ENCODE assay signal across 8 cellular contexts in genomic region chr2:95165371-95166064, GRCh38. TPM values are rescaled to one million over a fixed set of nuclear protein-coding genes. Genes with fewer than 3 reads are reported as not detected.
DNase-seq lines count a peak whose midpoint lies in the region; ATAC-seq and TF ChIP-seq lines count a peak whose summit lies in the region.

Gene ZNF2, plus strand, starts transcription at chr2:95165809. Its CDS starts 10,418 bp downstream, at chr2:95176227.

- H3K9me3 ChIP-seq in endocrine pancreas (ENCODE audit: control insufficient read depth, low read length): no peaks in the 10 kb centered on the region
- no peaks in the 10 kb centered on the region for H3K9me3 ChIP-seq in mesenchymal stem cell (ENCODE audit: control insufficient read depth, low read length)

- intact Hi-C loops in Calu3 (cut with micrococcal nuclease; ENCODE audit: unreplicated experiment): no loop called here

- DNase-seq in Calu3 (peak; percentile 95), HUDEP-2 (lab: John Stamatoyannopoulos, UW; ENCODE audit: unreplicated experiment in 76 of 76) (peak; percentile 45 to 95 (median 90)), NOMO-1 treated with dmso at 0.1 percent for 144 hours (lab: John Stamatoyannopoulos, UW; ENCODE audit: unreplicated experiment) (peak; percentile 96), mesenchymal stem cell (peak; percentile 98)
- peak; percentile 96 for DNase-seq in activated CD8-positive, alpha-beta memory T cell treated with anti-CD3 and anti-CD28 coated beads, Interleukin-2, amount 50 U/mL, for 1 hour (ENCODE audit: extremely low read depth)
- peak; percentile 94 for DNase-seq in stimulated activated CD8-positive, alpha-beta memory T cell treated with anti-CD3 and anti-CD28 coated beads, Interleukin-12 subunit alpha, Interleukin-12 subunit beta, amount 100 ng/mL, for 24 hours (ENCODE audit: extremely low read depth)

- peaks cover 17% of the 10 kb centered on the region for H3K36me3 Mint-ChIP-seq in Calu3 (ENCODE audit: insufficient read depth, unreplicated experiment)

- H2BK15ac ChIP-seq in mesenchymal stem cell (ENCODE audit: low read depth, poor library complexity, severe bottlenecking): no peak within 1 kb of the TSS

- H3K27me3 Mint-ChIP-seq in Calu3 (ENCODE audit: unreplicated experiment): no peaks in the 10 kb centered on the region

- H2AK5ac ChIP-seq in mesenchymal stem cell (ENCODE audit: low read length, severe bottlenecking): peak within 1 kb of the TSS; percentile 15

- H3K79me1 ChIP-seq in mesenchymal stem cell (replicated peaks; ENCODE audit: low read length, poor library complexity, severe bottlenecking): peaks cover 29% of the 10 kb centered on the region

- peak within 1 kb of the TSS; percentile 95 for H3K27ac Mint-ChIP-seq in Calu3 (ENCODE audit: unreplicated experiment)

- no peaks in the 10 kb centered on the region for H3K36me3 ChIP-seq in endocrine pancreas (ENCODE audit: control insufficient read depth, insufficient read depth, low read length)
- H3K36me3 ChIP-seq in mesenchymal stem cell (ENCODE audit: control insufficient read depth in 1 of 2, insufficient read depth in 2 of 2, low read depth in 1 of 2, low read length in 2 of 2): peaks cover 0 to 3% of the 10 kb centered on the region in 2 experiments

- CTCF ChIA-PET in Calu3 (lab: Charles Lee): interaction anchor here (0.8 kb wide), 1 partner anchor 44 kb away, joined by 3 read pairs; the partner anchor contains the start of gene MRPS5

- H3K27ac ChIP-seq in mesenchymal stem cell (ENCODE audit: low read length, poor library complexity, severe bottlenecking): peak within 1 kb of the TSS; percentile 95

- H4K8ac ChIP-seq in mesenchymal stem cell (ENCODE audit: low read length): peak within 1 kb of the TSS; percentile 98

- H3K18ac ChIP-seq in mesenchymal stem cell (ENCODE audit: low read depth in 1 of 2, low read length in 2 of 2): peak within 1 kb of the TSS; percentile 97 to 100

- H2BK12ac ChIP-seq in mesenchymal stem cell (ENCODE audit: low read length in 2 of 2): peak within 1 kb of the TSS in 1 of 2 experiments; percentile 83

- H2BK120ac ChIP-seq in mesenchymal stem cell (ENCODE audit: low read depth, low read length): peak within 1 kb of the TSS; percentile 86

- H3K23ac ChIP-seq in mesenchymal stem cell (ENCODE audit: low read length in 2 of 2): peak within 1 kb of the TSS in 1 of 2 experiments; percentile 99

- peak within 1 kb of the TSS; percentile 91 to 93 for H3K4ac ChIP-seq in mesenchymal stem cell (ENCODE audit: low read depth in 1 of 2, low read length in 2 of 2)

- under 1% methylated on average over 54 of the region's 56 CpGs for WGBS in mesenchymal stem cell

- H3K14ac ChIP-seq in mesenchymal stem cell (ENCODE audit: low read length in 2 of 2): peak within 1 kb of the TSS in 1 of 2 experiments; percentile 99

- H3K4me3 ChIP-seq in endocrine pancreas (ENCODE audit: control insufficient read depth, insufficient read depth, low read length): peak within 1 kb of the TSS; percentile 86
- H3K4me3 ChIP-seq in mesenchymal stem cell (ENCODE audit: insufficient read depth in 1 of 2, low read depth in 1 of 2, low read length in 2 of 2): peak within 1 kb of the TSS; percentile 93 to 96

- H3K4me1 ChIP-seq in endocrine pancreas (ENCODE audit: control insufficient read depth, insufficient read depth, low read length) (peaks cover 7% of the 10 kb centered on the region), mesenchymal stem cell (ENCODE audit: control insufficient read depth, insufficient read depth, low read depth, low read length) (no peaks in the 10 kb centered on the region)

- no peaks in the 10 kb centered on the region for H3K27me3 ChIP-seq in endocrine pancreas (ENCODE audit: control insufficient read depth, insufficient read depth, low read length)
- no peaks in the 10 kb centered on the region for H3K27me3 ChIP-seq in mesenchymal stem cell (ENCODE audit: control insufficient read depth in 1 of 2, insufficient read depth in 1 of 2, low read length in 2 of 2)

- H2BK5ac ChIP-seq in mesenchymal stem cell (ENCODE audit: low read depth, low read length, poor library complexity, severe bottlenecking): peak within 1 kb of the TSS; percentile 94

- H3K9ac ChIP-seq in endocrine pancreas (ENCODE audit: control insufficient read depth, insufficient read depth, low read length) (peak within 1 kb of the TSS; percentile 93), mesenchymal stem cell (ENCODE audit: low read length) (peak within 1 kb of the TSS; percentile 97)

- H3K9me3 Mint-ChIP-seq in Calu3 (ENCODE audit: low read depth, unreplicated experiment): no peaks in the 10 kb centered on the region

- ATAC-seq in GM21390 (IDR thresholded peaks at IDR 0.05; ENCODE audit: unreplicated experiment): peak; percentile 88

- TF ChIP-seq CTCF in Calu3 (IDR thresholded peaks at IDR 0.05; ENCODE audit: unreplicated experiment): no peak

- peaks cover 21% of the 10 kb centered on the region for H3K4me1 Mint-ChIP-seq in Calu3 (ENCODE audit: low read depth, unreplicated experiment)

- H3K4me3 Mint-ChIP-seq in Calu3 (ENCODE audit: low read depth, unreplicated experiment): peak within 1 kb of the TSS; percentile 93

- H3K4me2 ChIP-seq in mesenchymal stem cell (ENCODE audit: low read length, poor library complexity, severe bottlenecking): peak within 1 kb of the TSS; percentile 89

- H4K91ac ChIP-seq in mesenchymal stem cell (ENCODE audit: low read length): peak within 1 kb of the TSS; percentile 94

- BruUV-seq in Calu3 (replicated peaks; lab: Mats Ljungman, UMichigan): no TSS peak

- peak within 1 kb of the TSS; percentile 98 for H2AFZ ChIP-seq in mesenchymal stem cell (ENCODE audit: low read depth, low read length)

RNA-seq across cellular contexts. Expression of gene ZNF2, which starts in this region (rescaled TPM):
- total RNA-seq in Calu3 (2022): 3.5 and 4.8 TPM in 2 replicates
- polyA plus RNA-seq in mesenchymal stem cell (2013, experiment 1 of 2): 2.5 TPM
- polyA plus RNA-seq in mesenchymal stem cell (2013, experiment 2 of 2): 2.4 TPM

Comparison
In these comparisons a context has a peak if more than half of its experiments do, and no peak if none do; other contexts are left out.
1. Peak in every context shown above with its lines: DNase-seq, ATAC-seq, H3K4me3 ChIP-seq and H3K27ac ChIP-seq.